8 cellular contexts compared by ENCODE assay signal in genomic region chr18:46098616-46098933, GRCh38. TPM values are rescaled to one million over a fixed set of nuclear protein-coding genes. Genes with fewer than 3 reads are reported as not detected.
DNase-seq lines count a peak whose midpoint lies in the region; ATAC-seq and TF ChIP-seq lines count a peak whose summit lies in the region.

No MANE protein-coding gene starts in this region.

- no peaks in the 10 kb centered on the region for H3K36me3 ChIP-seq in Caco-2 (ENCODE audit: control insufficient read depth, insufficient read depth, low read length)
- H3K36me3 ChIP-seq in ectodermal cell (ENCODE audit: control insufficient read depth, insufficient read depth, low read length) = peaks cover 7% of the 10 kb centered on the region
- peaks cover 4% of the 10 kb centered on the region for H3K36me3 ChIP-seq in neutrophil

- H3K27me3 ChIP-seq in Caco-2 (replicated peaks; ENCODE audit: control insufficient read depth, insufficient read depth, low read length) (no peaks in the 10 kb centered on the region), ectodermal cell (ENCODE audit: control insufficient read depth, insufficient read depth, low read length, poor library complexity, severe bottlenecking) (no peaks in the 10 kb centered on the region), neutrophil (no peaks in the 10 kb centered on the region)

- 17 to 19% methylated on average over 16 of the region's 16 CpGs for WGBS in ectodermal cell, 2 experiments

- TSS peak; percentile 94 for BruUV-seq in Caco-2 (replicated peaks; lab: Mats Ljungman, UMichigan)

- H3K27ac ChIP-seq in ectodermal cell (ENCODE audit: insufficient read depth, low read depth, low read length, poor library complexity, severe bottlenecking) (peak overlapping the region; percentile 82), neutrophil (peak overlapping the region; percentile 82)

- peak overlapping the region; percentile 72 for H3K4me3 Mint-ChIP-seq in Caco-2 (ENCODE audit: unreplicated experiment)

- H3K27ac Mint-ChIP-seq in Caco-2 (ENCODE audit: unreplicated experiment) = peak overlapping the region; percentile 56

- ATAC-seq in GM18517 (IDR thresholded peaks at IDR 0.05; ENCODE audit: unreplicated experiment) = no peak
- ATAC-seq in HG02623 (IDR thresholded peaks at IDR 0.05; ENCODE audit: unreplicated experiment) = no peak
- no peak for ATAC-seq in HG02981 (IDR thresholded peaks at IDR 0.05; ENCODE audit: unreplicated experiment)

- H3K4me1 Mint-ChIP-seq in Caco-2 (ENCODE audit: low read depth, unreplicated experiment) = no peaks in the 10 kb centered on the region

- no peaks in the 10 kb centered on the region for H3K9me3 ChIP-seq in Caco-2
- no peaks in the 10 kb centered on the region for H3K9me3 ChIP-seq in ectodermal cell (ENCODE audit: control insufficient read depth, low read length)
- H3K9me3 ChIP-seq in neutrophil = no peaks in the 10 kb centered on the region

- H3K4me1 ChIP-seq in Caco-2 = no peaks in the 10 kb centered on the region; the same call in 1 of the 2 replicates
- peaks cover 5% of the 10 kb centered on the region for H3K4me1 ChIP-seq in ectodermal cell (ENCODE audit: control insufficient read depth, insufficient read depth, low read length)
- peaks cover 17 to 22% of the 10 kb centered on the region in 2 experiments for H3K4me1 ChIP-seq in neutrophil (ENCODE audit: control insufficient read depth in 1 of 2, insufficient read depth in 1 of 2, low read depth in 1 of 2, low read length in 1 of 2)

- H3K4me3 ChIP-seq in Caco-2 (ENCODE audit: low read depth, low read length) = peak overlapping the region; percentile 58
- H3K4me3 ChIP-seq in ectodermal cell (ENCODE audit: insufficient read depth, low read depth, low read length) = peak overlapping the region; percentile 97
- peak overlapping the region; percentile 81 to 87 for H3K4me3 ChIP-seq in neutrophil (ENCODE audit: low read depth in 1 of 2, low read length in 1 of 2)

- POLR2A ChIA-PET in Caco-2 (lab: Charles Lee) (no interaction called here), HEK293T (lab: Yijun Ruan, JAX) (interaction anchor here (0.7 to 2.1 kb wide), 5 partner anchors 11 to 36 kb away, joined by 3 to 7 read pairs (median 4); no protein-coding TSS in a partner anchor)

- H3K36me3 Mint-ChIP-seq in Caco-2 (ENCODE audit: insufficient read depth, unreplicated experiment) = peaks cover 11% of the 10 kb centered on the region

- H3K9me3 Mint-ChIP-seq in Caco-2 (ENCODE audit: unreplicated experiment) = no peaks in the 10 kb centered on the region

- intact Hi-C loops in Caco-2 (cut with micrococcal nuclease; ENCODE audit: unreplicated experiment) = no loop called here

- DNase-seq in Caco-2 (no peak), NCI-H69 (lab: John Stamatoyannopoulos, UW) (peak; percentile 63), HEK293T (ENCODE audit: extremely low spot score) (no peak)

- H3K27me3 Mint-ChIP-seq in Caco-2 (ENCODE audit: insufficient read depth, unreplicated experiment) = no peaks in the 10 kb centered on the region

- CTCF ChIA-PET in Caco-2 (lab: Charles Lee) (interaction anchor here (1.4 kb wide), 1 partner anchor 25 kb away, joined by 3 read pairs; no protein-coding TSS in a partner anchor), HEK293T (lab: Yijun Ruan, JAX) (interaction anchor here (0.7 kb wide), 1 partner anchor 15 kb away, joined by 3 read pairs; no protein-coding TSS in a partner anchor)

- TF ChIP-seq CTCF in Caco-2 (IDR thresholded peaks at IDR 0.05; ENCODE audit: insufficient read depth in 1 of 2, low read depth in 1 of 2, low read length in 1 of 2, severe bottlenecking in 1 of 2, unreplicated experiment in 1 of 2) (no peak), neutrophil (IDR thresholded peaks at IDR 0.05) (no peak)

TF ChIP-seq in HEK293T, 16 proteins besides CTCF, POLR2A, EP300 and RAD21:
- TF ChIP-seq HDGF (IDR thresholded peaks at IDR 0.05; ENCODE audit: borderline replicate concordance) (no peak), FOXM1 (IDR thresholded peaks at IDR 0.05; ENCODE audit: borderline replicate concordance) (no peak), TARDBP (IDR thresholded peaks at IDR 0.05) (no peak), BHLHE40 (IDR thresholded peaks at IDR 0.05; ENCODE audit: borderline replicate concordance) (no peak), NFRKB (IDR thresholded peaks at IDR 0.05) (no peak), SUZ12 (IDR thresholded peaks at IDR 0.05) (no peak), PKNOX1 (IDR thresholded peaks at IDR 0.05) (no peak), CTBP1 (IDR thresholded peaks at IDR 0.05; ENCODE audit: borderline replicate concordance) (no peak), SP1 (IDR thresholded peaks at IDR 0.05) (no peak), FOXA1 (IDR thresholded peaks at IDR 0.05) (no peak)

RNA-seq across cellular contexts. Expression of gene ATP5F1A, which starts 0.5 kb away (rescaled TPM):
- 349 and 401 TPM in 2 replicates for total RNA-seq in Caco-2 (2022)
- 766 TPM for polyA plus RNA-seq in ectodermal cell (2013, experiment 1 of 4)
- polyA plus RNA-seq in ectodermal cell (2013, experiment 2 of 4) = 748 TPM
- polyA plus RNA-seq in ectodermal cell (2013, experiment 3 of 4) = 645 TPM
- 711 TPM for polyA plus RNA-seq in ectodermal cell (2013, experiment 4 of 4)

RNA-seq across cellular contexts. Expression of gene HAUS1, which starts 5.6 kb away (rescaled TPM):
- total RNA-seq in Caco-2 (2022) = 28.2 and 29.5 TPM in 2 replicates
- polyA plus RNA-seq in ectodermal cell (2013, experiment 1 of 4) = 127 TPM
- polyA plus RNA-seq in ectodermal cell (2013, experiment 2 of 4) = 107 TPM
- 116 TPM for polyA plus RNA-seq in ectodermal cell (2013, experiment 3 of 4)
- 128 TPM for polyA plus RNA-seq in ectodermal cell (2013, experiment 4 of 4)

RNA-seq across cellular contexts. Expression of gene PSTPIP2, which starts 26.5 kb away (rescaled TPM):
- total RNA-seq in Caco-2 (2022) = 13.3 and 13.7 TPM in 2 replicates
- 5.9 TPM for polyA plus RNA-seq in ectodermal cell (2013, experiment 1 of 4)
- 5.5 TPM for polyA plus RNA-seq in ectodermal cell (2013, experiment 2 of 4)
- 5.9 TPM for polyA plus RNA-seq in ectodermal cell (2013, experiment 3 of 4)
- 5.9 TPM for polyA plus RNA-seq in ectodermal cell (2013, experiment 4 of 4)
